10 cellular contexts compared by ENCODE assay signal in the genomic region with DNA sequence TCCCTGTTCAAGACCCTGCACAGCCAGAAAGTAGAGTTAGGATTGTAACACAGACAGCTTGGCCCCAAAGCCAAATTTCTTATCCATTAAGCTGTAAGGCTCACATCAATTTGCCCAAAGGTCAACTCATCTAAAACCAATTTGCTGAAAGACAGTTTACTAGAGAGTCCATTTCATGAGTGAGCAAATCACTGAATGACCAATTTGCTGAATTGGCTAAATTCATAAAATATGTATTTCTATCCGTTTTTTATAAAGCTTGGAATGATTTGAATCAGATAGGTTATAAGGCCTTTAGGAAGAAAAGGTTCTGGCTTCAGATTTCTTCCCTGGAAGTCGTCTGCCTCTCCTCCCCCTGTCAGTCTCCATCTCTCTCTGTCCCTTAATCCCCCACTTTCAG.
"Had no signal": no experiment of that assay in that cellular context is flagged by ENCODE, and none has a peak within 500 bp of the region (broad histone marks: within the 10 kb centered on the region; RNA-seq: fewer than 3 reads in every experiment).

No MANE protein-coding gene starts in this region.

- H3K9ac ChIP-seq: KMS-11 had no signal

- H3K4me3 ChIP-seq: GM23338, HAP-1 had no signal

- H3K36me3 ChIP-seq: HAP-1 had no signal

- DNase-seq: H7, HFFc6, Karpas-422, KBM-7 had no signal

- FAIRE-seq: HTR-8/SVneo had no signal

- H3K4me3 Mint-ChIP-seq: GM23338, HFFc6 had no signal

- H3K27ac ChIP-seq: HL-60, KMS-11 had no signal

- H3K9me3 ChIP-seq: HAP-1 had no signal

- H3K9me3 Mint-ChIP-seq: GM23338, HFFc6 had no signal

- H2AFZ ChIP-seq: GM23338 had no signal

- H3K4me2 ChIP-seq: GM23338, KMS-11 had no signal

- H3K27ac Mint-ChIP-seq: GM23338, HFFc6 had no signal

- ATAC-seq: GM23338, HCT116 had no signal

- H3K4me1 ChIP-seq: HAP-1 had no signal
